Comparison of ENCODE assay signal across 8 cellular contexts in the genomic region with DNA sequence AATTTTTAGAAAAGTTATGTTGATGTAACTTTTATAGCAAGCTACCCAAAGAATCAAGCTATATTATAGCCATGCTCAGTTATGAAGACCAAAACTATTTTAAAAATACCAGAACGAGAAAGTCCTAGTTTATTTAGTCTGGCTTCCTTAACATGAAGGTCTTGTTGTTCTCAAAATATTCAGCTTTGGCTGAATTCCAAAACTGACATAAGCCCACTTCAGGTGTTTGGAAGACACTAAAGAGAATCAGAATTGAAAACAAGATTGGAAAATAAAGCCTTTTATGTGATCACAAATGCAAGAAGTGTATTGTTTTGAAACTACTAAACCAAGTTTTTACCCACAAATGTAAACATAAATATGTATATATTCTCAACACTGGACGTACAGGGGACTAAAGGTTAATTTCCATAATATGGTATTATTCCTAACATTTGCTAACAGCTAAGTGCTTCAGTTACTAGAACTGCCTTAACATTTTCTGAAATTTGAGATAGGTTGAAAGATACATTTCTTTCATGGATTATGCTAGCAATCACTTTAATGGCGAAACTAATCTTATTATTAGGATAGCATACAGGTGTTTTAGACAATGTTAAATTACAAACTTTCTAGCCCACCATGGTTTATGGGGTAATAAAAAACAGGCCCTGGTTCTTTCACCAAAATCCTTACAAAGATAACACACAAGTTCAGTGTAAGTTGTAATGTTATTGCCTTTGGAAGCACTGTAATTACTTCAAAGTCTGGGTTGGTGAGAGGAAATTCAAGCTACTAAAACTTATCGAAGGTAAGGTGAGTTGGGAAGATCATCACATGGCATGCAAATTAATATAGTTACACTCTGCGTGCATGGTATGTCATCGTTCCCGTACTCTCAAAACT. TPM values are rescaled to one million over a fixed set of nuclear protein-coding genes. Genes with fewer than 3 reads are reported as not detected.
DNase-seq lines count a peak whose midpoint lies in the region; ATAC-seq, FAIRE-seq and TF ChIP-seq lines count a peak whose summit lies in the region.

No MANE protein-coding gene starts in this region.

- H4K20me1 ChIP-seq in HepG2 (ENCODE audit: insufficient read depth, low read length), result no peaks in the 10 kb centered on the region

- peaks cover 34% of the 10 kb centered on the region for H3K4me1 ChIP-seq in adipocyte (ENCODE audit: control insufficient read depth, insufficient read depth, low read length)
- H3K4me1 ChIP-seq in HepG2 (ENCODE audit: insufficient read depth, low read length), result peaks cover 18% of the 10 kb centered on the region
- peaks cover 0 to 61% (median 23%) of the 10 kb centered on the region in 4 donors for H3K4me1 ChIP-seq in tibial nerve

- 23% methylated on average over 7 of the region's 7 CpGs for WGBS in HepG2 (ENCODE audit: low lambda C conversion rate)
- WGBS in tibial nerve, 2 donors, result 38 to 41% methylated on average over 7 of the region's 7 CpGs

- no peaks in the 10 kb centered on the region for H3K9me3 Mint-ChIP-seq in activated T-cell treated with anti-CD3 and anti-CD28 coated beads, Interleukin-2, amount 50 U/mL, for 4 hours

- no peak for TF ChIP-seq RAD21 in HepG2 (CRISPR knock-in tag; IDR thresholded peaks at IDR 0.05)

- H3K27me3 ChIP-seq in adipocyte (replicated peaks; ENCODE audit: control insufficient read depth, insufficient read depth, low read length) (no peaks in the 10 kb centered on the region), HepG2 (ENCODE audit: control insufficient read depth in 1 of 2, insufficient read depth in 2 of 2, low read length in 2 of 2) (peaks cover 1 to 61% of the 10 kb centered on the region in 2 experiments; a peak in 4 of 5 replicates), tibial nerve (no peaks in the 10 kb centered on the region)

- peak overlapping the region; percentile 97 for H3K4me3 ChIP-seq in adipocyte (ENCODE audit: low read length)
- no peak overlapping the region for H3K4me3 ChIP-seq in HepG2 (replicated peaks in 1 of 3; ENCODE audit: insufficient read depth in 1 of 3, low read depth in 2 of 3, low read length in 3 of 3)
- H3K4me3 ChIP-seq in tibial nerve, result peak overlapping the region; percentile 66 to 96 (median 90)

- no peak overlapping the region for H2AFZ ChIP-seq in HepG2 (ENCODE audit: low read length)

- no peaks in the 10 kb centered on the region for H3K79me2 ChIP-seq in HepG2 (ENCODE audit: insufficient read depth, low read length)

- H3K36me3 ChIP-seq in adipocyte (ENCODE audit: control insufficient read depth, insufficient read depth, low read length, severe bottlenecking) (no peaks in the 10 kb centered on the region), HepG2 (replicated peaks in 1 of 2; ENCODE audit: control insufficient read depth in 1 of 2, insufficient read depth in 2 of 2, low read length in 2 of 2) (no peaks in the 10 kb centered on the region), tibial nerve (no peaks in the 10 kb centered on the region)

- no peak for DNase-seq in activated T-cell treated with anti-CD3 and anti-CD28 coated beads, Interleukin-2, amount 50 U/mL, for 4 hours
- DNase-seq in activated T-cell treated with anti-CD3 and anti-CD28 coated beads, Interleukin-2, amount 50 U/mL, for 48 hours, result no peak
- DNase-seq in adipocyte (ENCODE audit: low read depth) (peak; percentile 54), HepG2 (ENCODE audit: low spot score) (no peak), tibial nerve (ENCODE audit: low spot score in 2 of 2) (no peak), AG08396 (ENCODE audit: low spot score) (no peak), hypothalamus (lab: John Stamatoyannopoulos, UW) (no peak)

- POLR2A ChIA-PET in HepG2 (lab: Yijun Ruan, JAX), result no interaction called here

- intact Hi-C loops in HepG2 (cut with micrococcal nuclease; ENCODE audit: unreplicated experiment), result loop anchor here (10.0 kb wide), 1 partner anchor 206 kb away; no protein-coding TSS in a partner anchor

- peaks cover 58% of the 10 kb centered on the region for H3K4me1 Mint-ChIP-seq in activated T-cell treated with anti-CD3 and anti-CD28 coated beads, Interleukin-2, amount 50 U/mL, for 4 hours (ENCODE audit: low read depth)

- CTCF ChIA-PET in HepG2 (lab: Yijun Ruan, JAX; ENCODE audit: low intra/inter-chr PET ratio, low total read pairs), result no interaction called here

- H3K36me3 Mint-ChIP-seq in activated T-cell treated with anti-CD3 and anti-CD28 coated beads, Interleukin-2, amount 50 U/mL, for 4 hours (ENCODE audit: insufficient read depth), result peaks cover 3% of the 10 kb centered on the region

- TF ChIP-seq POLR2A in HepG2 (IDR thresholded peaks at IDR 0.05; ENCODE audit: insufficient read depth in 1 of 2, low read depth in 2 of 2, low read length in 2 of 2) (no peak), tibial nerve (IDR thresholded peaks at IDR 0.05) (no peak)

- BruUV-seq in HepG2 (replicated peaks; lab: Mats Ljungman, UMichigan), result no TSS peak

- no peak overlapping the region for H3K27ac ChIP-seq in HepG2 (ENCODE audit: extremely low read length, insufficient read depth, low read length)
- peak overlapping the region in 3 of 4 donors; percentile 79 to 97 (median 96) for H3K27ac ChIP-seq in tibial nerve

- H3K27me3 Mint-ChIP-seq in activated T-cell treated with anti-CD3 and anti-CD28 coated beads, Interleukin-2, amount 50 U/mL, for 4 hours (ENCODE audit: low read depth), result no peaks in the 10 kb centered on the region

- ATAC-seq in activated T-cell treated with anti-CD3 and anti-CD28 coated beads, Interleukin-2, amount 50 U/mL, for 4 hours, result no peak
- ATAC-seq in HepG2, result no peak
- no peak for ATAC-seq in HG03521 (IDR thresholded peaks at IDR 0.05; ENCODE audit: unreplicated experiment)

- H3K4me3 Mint-ChIP-seq in activated T-cell treated with anti-CD3 and anti-CD28 coated beads, Interleukin-2, amount 50 U/mL, for 4 hours, result peak overlapping the region; percentile 94

- H3K9ac ChIP-seq in adipocyte (ENCODE audit: low read length) (peak overlapping the region; percentile 92), HepG2 (ENCODE audit: insufficient read depth, low read depth, low read length) (no peak overlapping the region)

- peak overlapping the region; percentile 81 for H3K4me2 ChIP-seq in HepG2 (ENCODE audit: low read depth, low read length)

- FAIRE-seq in HepG2 (lab: Jason Lieb, UNC), result no peak

- TF ChIP-seq EP300 in HepG2 (IDR thresholded peaks at IDR 0.05; ENCODE audit: low read depth in 2 of 2, low read length in 2 of 2), result no peak
- no peak for TF ChIP-seq EP300 in HepG2 (CRISPR knock-in tag; IDR thresholded peaks at IDR 0.05; ENCODE audit: borderline replicate concordance)
- TF ChIP-seq EP300 in tibial nerve (IDR thresholded peaks at IDR 0.05), result no peak

- in situ Hi-C loops in HepG2 (cut with HindIII; ENCODE audit: extremely low pct_ligation_motif_present, low pct_unique_long_range_greater_than_20kb), result loop anchor here (5.0 kb wide), 1 partner anchor 148 kb away; no protein-coding TSS in a partner anchor

- H3K9me3 ChIP-seq in adipocyte (ENCODE audit: control insufficient read depth, low read length) (no peaks in the 10 kb centered on the region), HepG2 (ENCODE audit: low read length) (no peaks in the 10 kb centered on the region), tibial nerve (no peaks in the 10 kb centered on the region)

- TF ChIP-seq CTCF in HepG2 (CRISPR knock-in tag; IDR thresholded peaks at IDR 0.05), result no peak
- no peak for TF ChIP-seq CTCF in tibial nerve (IDR thresholded peaks at IDR 0.05)

RNA-seq across cellular contexts. Expression of a gene that starts 1.6 kb away (rescaled TPM):
- total RNA-seq in activated T-cell treated with anti-CD3 and anti-CD28 coated beads, Interleukin-2, amount 50 U/mL, for 4 hours, result 10 to 100 TPM in 1 of 3 donors, 1 to 10 TPM in 2; 5.7 to 10.5 (median 7.9) TPM
- not detected in 2 replicates for total RNA-seq in HepG2 (2016; rRNA removed; fragmentation: Illumina TruSeq; extraction: Trizol)
- total RNA-seq in HepG2 (2016; cell fraction: cytosol; rRNA removed; fragmentation: Illumina TruSeq; extraction: Trizol; ENCODE audit: low read depth), result under 0.01 TPM in 1 of 2 replicates, not detected in the other
- not detected in 2 replicates for total RNA-seq in HepG2 (2016; cell fraction: insoluble cytoplasmic fraction; rRNA removed; fragmentation: Illumina TruSeq; extraction: Trizol)
- total RNA-seq in HepG2 (2016; cell fraction: membrane; rRNA removed; fragmentation: Illumina TruSeq; extraction: Trizol), result not detected in 2 replicates
- not detected in 2 replicates for total RNA-seq in HepG2 (2016; cell fraction: nucleus; rRNA removed; fragmentation: Illumina TruSeq; extraction: Trizol)
- polyA plus RNA-seq in HepG2 (2011; rRNA removed), result not detected in 2 replicates
- not detected in 2 replicates for polyA plus RNA-seq in HepG2 (2011; cell fraction: cytosol; rRNA removed)
- not detected in 2 replicates for polyA plus RNA-seq in HepG2 (2011; cell fraction: nucleus; rRNA removed)
- polyA plus RNA-seq in HepG2 (2012), result not detected in 2 replicates
- polyA plus RNA-seq in HepG2 (2016; cell fraction: cytosol; fragmentation: Illumina TruSeq; extraction: Trizol; ENCODE audit: low read depth), result not detected in 2 replicates
- polyA plus RNA-seq in HepG2 (2016; cell fraction: insoluble cytoplasmic fraction; fragmentation: Illumina TruSeq; extraction: Trizol; ENCODE audit: low read depth), result not detected in 2 replicates
- polyA plus RNA-seq in HepG2 (2016; cell fraction: membrane; fragmentation: Illumina TruSeq; extraction: Trizol; ENCODE audit: low read depth), result not detected in 2 replicates
- not detected in 2 replicates for polyA plus RNA-seq in HepG2 (2016; cell fraction: nucleus; fragmentation: Illumina TruSeq; extraction: Trizol; ENCODE audit: insufficient read depth, low read depth)
- polyA minus RNA-seq in HepG2 (2011; rRNA and poly(A)+ RNA removed; ENCODE audit: low replicate concordance), result 8.5 TPM in 1 of 2 replicates, not detected in the other
- polyA minus RNA-seq in HepG2 (2011; cell fraction: cytosol; rRNA and poly(A)+ RNA removed), result 0.20 TPM in 1 of 2 replicates, not detected in the other
- polyA minus RNA-seq in HepG2 (2011; cell fraction: nucleus; rRNA and poly(A)+ RNA removed), result not detected in 2 replicates
- total RNA-seq in tibial nerve, result 10 to 100 TPM; 26.9 to 64.5 (median 34.0) TPM

RNA-seq across cellular contexts. Expression of a gene that starts 31.7 kb away (rescaled TPM):
- 1 to 10 TPM; 4.0 to 5.1 (median 4.5) TPM for total RNA-seq in activated T-cell treated with anti-CD3 and anti-CD28 coated beads, Interleukin-2, amount 50 U/mL, for 4 hours
- total RNA-seq in HepG2 (2016; rRNA removed; fragmentation: Illumina TruSeq; extraction: Trizol), result 0.53 and 0.88 TPM in 2 replicates
- total RNA-seq in HepG2 (2016; cell fraction: cytosol; rRNA removed; fragmentation: Illumina TruSeq; extraction: Trizol; ENCODE audit: low read depth), result 0.20 and 0.26 TPM in 2 replicates
- total RNA-seq in HepG2 (2016; cell fraction: insoluble cytoplasmic fraction; rRNA removed; fragmentation: Illumina TruSeq; extraction: Trizol), result 0.35 and 0.65 TPM in 2 replicates
- 0.34 TPM in 1 of 2 replicates, not detected in the other for total RNA-seq in HepG2 (2016; cell fraction: membrane; rRNA removed; fragmentation: Illumina TruSeq; extraction: Trizol)
- 0.40 and 0.56 TPM in 2 replicates for total RNA-seq in HepG2 (2016; cell fraction: nucleus; rRNA removed; fragmentation: Illumina TruSeq; extraction: Trizol)
- polyA plus RNA-seq in HepG2 (2011; rRNA removed), result 0.04 and 0.29 TPM in 2 replicates
- 0.15 and 0.36 TPM in 2 replicates for polyA plus RNA-seq in HepG2 (2011; cell fraction: cytosol; rRNA removed)
- polyA plus RNA-seq in HepG2 (2011; cell fraction: nucleus; rRNA removed), result not detected in 2 replicates
- 0.15 and 0.27 TPM in 2 replicates for polyA plus RNA-seq in HepG2 (2012)
- 0.09 TPM in 2 replicates for polyA plus RNA-seq in HepG2 (2016; cell fraction: cytosol; fragmentation: Illumina TruSeq; extraction: Trizol; ENCODE audit: low read depth)
- polyA plus RNA-seq in HepG2 (2016; cell fraction: insoluble cytoplasmic fraction; fragmentation: Illumina TruSeq; extraction: Trizol; ENCODE audit: low read depth), result 0.74 and 0.75 TPM in 2 replicates
- 0.10 and 0.21 TPM in 2 replicates for polyA plus RNA-seq in HepG2 (2016; cell fraction: membrane; fragmentation: Illumina TruSeq; extraction: Trizol; ENCODE audit: low read depth)
- 0.55 TPM in 1 of 2 replicates, not detected in the other for polyA plus RNA-seq in HepG2 (2016; cell fraction: nucleus; fragmentation: Illumina TruSeq; extraction: Trizol; ENCODE audit: insufficient read depth, low read depth)
- 3.1 TPM in 1 of 2 replicates, not detected in the other for polyA minus RNA-seq in HepG2 (2011; rRNA and poly(A)+ RNA removed; ENCODE audit: low replicate concordance)
- polyA minus RNA-seq in HepG2 (2011; cell fraction: cytosol; rRNA and poly(A)+ RNA removed), result 0.53 TPM in 1 of 2 replicates, not detected in the other
- 0.25 TPM in 1 of 2 replicates, not detected in the other for polyA minus RNA-seq in HepG2 (2011; cell fraction: nucleus; rRNA and poly(A)+ RNA removed)
- 10 to 100 TPM in 1 of 4 donors, 1 to 10 TPM in 3; 5.0 to 10.7 (median 8.8) TPM for total RNA-seq in tibial nerve

Comparison
In these comparisons a context has a peak if more than half of its experiments do, and no peak if none do; other contexts are left out.
1. H3K4me3 ChIP-seq: peak in adipocyte (single experiment) and tibial nerve (4 of 4); none in HepG2 (0 of 3).